19 cellular contexts compared by ENCODE assay signal in the genomic region with DNA sequence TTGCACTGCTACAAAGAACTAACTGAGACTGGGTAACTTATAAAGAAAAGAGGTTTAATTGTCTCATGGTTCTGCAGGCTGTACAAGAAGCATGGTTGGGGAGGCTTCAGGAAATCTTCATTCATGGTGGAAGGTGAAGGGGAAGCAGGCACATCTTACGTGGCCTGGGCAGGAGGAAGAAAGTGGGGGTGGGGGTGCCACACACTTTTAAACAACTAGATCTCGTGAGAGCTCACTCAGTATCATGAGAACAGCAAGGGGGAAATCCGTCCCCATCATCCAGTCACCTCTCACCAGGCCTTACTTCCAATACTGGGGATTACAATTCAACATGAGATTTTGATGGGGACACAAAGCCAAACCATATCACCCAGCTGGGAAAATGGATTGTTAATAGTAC.
DNase-seq lines count a peak whose midpoint lies in the region; ATAC-seq, FAIRE-seq and TF ChIP-seq lines count a peak whose summit lies in the region.
"Had no signal": no experiment of that assay in that cellular context is flagged by ENCODE, and none has a peak within 500 bp of the region (broad histone marks: within the 10 kb centered on the region; RNA-seq: fewer than 3 reads in every experiment).

No MANE protein-coding gene starts in this region.

- H3K4me1 ChIP-seq in BLaER1 (peaks cover 18% of the 10 kb centered on the region), OCI-LY1 (ENCODE audit: insufficient read depth, low read length, severe bottlenecking) (peaks cover 85% of the 10 kb centered on the region), GM12878 (ENCODE audit: control insufficient read depth, insufficient read depth, low read length) (peaks cover 22% of the 10 kb centered on the region)
- H3K4me1 ChIP-seq: Caco-2 had no signal

- TF ChIP-seq CTCF in OCI-LY1 (IDR thresholded peaks at IDR 0.05; ENCODE audit: low read length) (no peak), GM12878 (IDR thresholded peaks at IDR 0.05 in 2 of 3, conservative IDR thresholded peaks at IDR 0.05 in 1 of 3; ENCODE audit: control insufficient read depth in 2 of 3, extremely low read depth in 1 of 3, insufficient read depth in 1 of 3, low read depth in 3 of 3, low read length in 3 of 3) (no peak), neural cell (IDR thresholded peaks at IDR 0.05; ENCODE audit: poor library complexity, severe bottlenecking) (no peak)

- SMC1A ChIA-PET in GM12878 (lab: Charles Lee; ENCODE audit: uncharacterized antibody, unreplicated experiment) = interaction anchor here (0.6 to 1.7 kb wide), 5 partner anchors 12 to 77 kb away, joined by 3 to 8 read pairs (median 4); no protein-coding TSS in a partner anchor

- H3K27ac ChIP-seq in BLaER1 (no peak overlapping the region), OCI-LY1 (ENCODE audit: low read depth, low read length, poor library complexity, severe bottlenecking) (peak overlapping the region; percentile 90), GM12878 (ENCODE audit: control insufficient read depth, insufficient read depth) (peak overlapping the region; percentile 53), neural cell (ENCODE audit: low read length) (peak overlapping the region; percentile 43)
- H3K27ac ChIP-seq: C4-2B had no signal

- no peak overlapping the region for H3K9ac ChIP-seq in BLaER1
- H3K9ac ChIP-seq in OCI-LY1 (ENCODE audit: low read length) = peak overlapping the region; percentile 53; the same call in 1 of the 2 replicates
- no peak overlapping the region for H3K9ac ChIP-seq in GM12878 (ENCODE audit: control insufficient read depth, insufficient read depth, low read length)
- H3K9ac ChIP-seq in neural cell (ENCODE audit: low read length) = no peak overlapping the region

- TF ChIP-seq RAD21 in GM12878 (IDR thresholded peaks at IDR 0.05; ENCODE audit: insufficient read depth, low read depth, low read length) (no peak), neural cell (conservative IDR thresholded peaks at IDR 0.05) (no peak)

- H3K9me3 ChIP-seq in BLaER1 = no peaks in the 10 kb centered on the region
- H3K9me3 ChIP-seq in OCI-LY1 (ENCODE audit: low read length) = no peaks in the 10 kb centered on the region
- no peaks in the 10 kb centered on the region for H3K9me3 ChIP-seq in GM12878 (replicated peaks; ENCODE audit: control insufficient read depth, insufficient read depth, low read length)
- H3K9me3 ChIP-seq in neural cell (ENCODE audit: low read length) = no peaks in the 10 kb centered on the region
- H3K9me3 ChIP-seq: Caco-2 had no signal

- DNase-seq in GM12878 (ENCODE audit: low read depth, low spot score) (no peak), kidney glomerular epithelial cell (lab: John Stamatoyannopoulos, UW) (no peak)
- DNase-seq: 8988T; Caco-2; CD4-positive, alpha-beta T cell; GF-D8; HCEC 1CT; Karpas-422 had no signal

- H3K4me2 ChIP-seq in BLaER1 (peak overlapping the region; percentile 13; the same call in 1 of the 2 replicates), OCI-LY1 (ENCODE audit: low read length) (peak overlapping the region; percentile 56), GM12878 (ENCODE audit: control insufficient read depth, insufficient read depth) (peak overlapping the region; percentile 66), neural cell (ENCODE audit: low read length) (no peak overlapping the region)
- H3K4me2 ChIP-seq: GM23338 had no signal

- H4K20me1 ChIP-seq in BLaER1 (peaks cover 93% of the 10 kb centered on the region), OCI-LY1 (ENCODE audit: insufficient read depth, low read length) (no peaks in the 10 kb centered on the region), GM12878 (ENCODE audit: control insufficient read depth, insufficient read depth) (no peaks in the 10 kb centered on the region), neural cell (ENCODE audit: insufficient read depth) (no peaks in the 10 kb centered on the region)

- BruUV-seq in GM12878 (replicated peaks; lab: Mats Ljungman, UMichigan) = no TSS peak

- TF ChIP-seq POLR2A in GM12878 (IDR thresholded peaks at IDR 0.05; ENCODE audit: low read depth, low read length) = no peak

- H3K36me3 ChIP-seq in BLaER1 (no peaks in the 10 kb centered on the region; the same call in 1 of the 2 replicates), OCI-LY1 (ENCODE audit: insufficient read depth, low read length) (peaks cover 14% of the 10 kb centered on the region; the same call in 1 of the 2 replicates), GM12878 (ENCODE audit: control insufficient read depth in 2 of 2, insufficient read depth in 2 of 2, low read length in 1 of 2) (0 out of 4 replicates have a peak, but pooled peaks cover 0 to 5% of the 10 kb centered on the region in 2 experiments), neural cell (ENCODE audit: insufficient read depth, low read length) (no peaks in the 10 kb centered on the region)

- H3K79me2 ChIP-seq in OCI-LY1 (ENCODE audit: insufficient read depth, low read length) (peaks cover 74% of the 10 kb centered on the region), GM12878 (ENCODE audit: control insufficient read depth, insufficient read depth, low read length) (peaks cover 2% of the 10 kb centered on the region), neural cell (replicated peaks; ENCODE audit: insufficient read depth, low read length) (peaks cover 18% of the 10 kb centered on the region)

- RAD21 ChIA-PET in GM12878 (lab: Charles Lee; ENCODE audit: unreplicated experiment) = interaction anchor here (1.0 to 3.6 kb wide), 6 partner anchors 17 to 140 kb away, joined by 3 to 16 read pairs (median 4); no protein-coding TSS in a partner anchor

- ATAC-seq in GM12878 = peak; percentile 64
- ATAC-seq in HG03039 (IDR thresholded peaks at IDR 0.05; ENCODE audit: unreplicated experiment) = no peak
- no peak for ATAC-seq in HG02884 (IDR thresholded peaks at IDR 0.05; ENCODE audit: unreplicated experiment)
- ATAC-seq in GM21576 (IDR thresholded peaks at IDR 0.05; ENCODE audit: unreplicated experiment) = no peak
- ATAC-seq: GM23338, HepG2 had no signal

- intact Hi-C loops in GM12878 (cut with micrococcal nuclease; ENCODE audit: unreplicated experiment) = no loop called here

- no peak for FAIRE-seq in GM12878 (lab: Jason Lieb, UNC)
- FAIRE-seq: D721Med, H54, HepG2 had no signal

- H3K9me2 ChIP-seq in OCI-LY1 (ENCODE audit: low read depth, low read length) (no peaks in the 10 kb centered on the region), neural cell (ENCODE audit: insufficient read depth, low read length) (no peaks in the 10 kb centered on the region)

- TF ChIP-seq EP300 in GM12878 (IDR thresholded peaks at IDR 0.05; ENCODE audit: borderline replicate concordance in 1 of 2, control insufficient read depth in 1 of 2, low read depth in 2 of 2, low read length in 2 of 2) = no peak
- TF ChIP-seq EP300 in neural cell (conservative IDR thresholded peaks at IDR 0.05; ENCODE audit: poor library complexity, severe bottlenecking) = no peak

- CTCF ChIA-PET in GM12878 (lab: Yijun Ruan, JAX) = interaction anchor here (1.5 to 1.7 kb wide), 2 partner anchors 15 to 21 kb away, joined by 5 to 8 read pairs; no protein-coding TSS in a partner anchor

- H2AFZ ChIP-seq in OCI-LY1 (ENCODE audit: low read length) = no peak overlapping the region
- H2AFZ ChIP-seq in GM12878 (ENCODE audit: control insufficient read depth, low read depth, low read length) = peak overlapping the region; percentile 56
- no peak overlapping the region for H2AFZ ChIP-seq in neural cell (ENCODE audit: low read depth, low read length)
- H2AFZ ChIP-seq: GM23338 had no signal

- POLR2A ChIA-PET in GM12878 (lab: Charles Lee) = no interaction called here

- no peaks in the 10 kb centered on the region for H3F3A ChIP-seq in OCI-LY1 (ENCODE audit: insufficient read depth, low read length)
- H3F3A ChIP-seq in neural cell (ENCODE audit: insufficient read depth, low read length, poor library complexity, severe bottlenecking) = peaks cover 5% of the 10 kb centered on the region

- H3K4me3 ChIP-seq in BLaER1 (no peak overlapping the region), OCI-LY1 (ENCODE audit: low read depth, low read length, poor library complexity, severe bottlenecking) (peak overlapping the region; percentile 42), GM12878 (no peak overlapping the region), neural cell (ENCODE audit: low read length) (peak overlapping the region; percentile 13)
- H3K4me3 ChIP-seq: GM23338 had no signal

- H3K27me3 ChIP-seq in BLaER1 = no peaks in the 10 kb centered on the region
- H3K27me3 ChIP-seq in OCI-LY1 (ENCODE audit: insufficient read depth, low read length) = no peaks in the 10 kb centered on the region
- no peaks in the 10 kb centered on the region for H3K27me3 ChIP-seq in GM12878 (replicated peaks in 1 of 2; ENCODE audit: control insufficient read depth in 2 of 2, insufficient read depth in 2 of 2, low read length in 1 of 2)
- H3K27me3 ChIP-seq in neural cell (ENCODE audit: insufficient read depth, low read depth, low read length) = no peaks in the 10 kb centered on the region

- in situ Hi-C loops in GM12878 (cut with MboI) = no loop called here

- WGBS in GM12878 (ENCODE audit: insufficient coverage, insufficient replicate concordance, low lambda C conversion rate, missing lambda C conversion rate) = 23% methylated on average over 3 of the region's 3 CpGs

TF ChIP-seq in GM12878, 131 proteins besides CTCF, POLR2A, EP300 and RAD21 (continues in another document):
- TF ChIP-seq EED (IDR thresholded peaks at IDR 0.05; ENCODE audit: low read depth) = 0 out of 2 replicates have a peak, but pooled peaks have one; percentile 16
- TF ChIP-seq RFX5 (IDR thresholded peaks at IDR 0.05; ENCODE audit: low read depth, low read length) = no peak
- no peak for TF ChIP-seq ZNF24 (IDR thresholded peaks at IDR 0.05)
- TF ChIP-seq PML (IDR thresholded peaks at IDR 0.05; ENCODE audit: low read length) = no peak
- TF ChIP-seq FOXM1 (IDR thresholded peaks at IDR 0.05; ENCODE audit: low read depth, low read length) = peak; percentile 36; the same call in 1 of the 2 replicates
- TF ChIP-seq IRF4 (IDR thresholded peaks at IDR 0.05; ENCODE audit: low read depth, low read length) = no peak
- TF ChIP-seq RELA (IDR thresholded peaks at IDR 0.05; ENCODE audit: borderline replicate concordance, partially characterized antibody) = no peak
- no peak for TF ChIP-seq ZBED1 (IDR thresholded peaks at IDR 0.05; ENCODE audit: borderline replicate concordance)

TF ChIP-seq in neural cell, 6 proteins besides CTCF, POLR2A, EP300 and RAD21 (continues in another document):
- TF ChIP-seq EZH2 (IDR thresholded peaks at IDR 0.05; ENCODE audit: borderline replicate concordance, insufficient read depth, low read length, poor library complexity, severe bottlenecking) = no peak
- no peak for TF ChIP-seq POLR2AphosphoS5 (IDR thresholded peaks at IDR 0.05)
- TF ChIP-seq SMC3 (conservative IDR thresholded peaks at IDR 0.05; ENCODE audit: poor library complexity) = no peak
- no peak for TF ChIP-seq MXI1 (conservative IDR thresholded peaks at IDR 0.05; ENCODE audit: poor library complexity, severe bottlenecking)

Comparison
In these comparisons a context has a peak if more than half of its experiments do, and no peak if none do; other contexts are left out.
1. H3K4me3 ChIP-seq: peak in OCI-LY1 (single experiment) and neural cell (single experiment); none in BLaER1 (single experiment) and GM12878 (single experiment).